ENCODE assay signal across 13 cellular contexts in genomic region chr2:121527009-121527682, GRCh38. TPM values are rescaled to one million over a fixed set of nuclear protein-coding genes. Genes with fewer than 3 reads are reported as not detected.
DNase-seq lines count a peak whose midpoint lies in the region; ATAC-seq and TF ChIP-seq lines count a peak whose summit lies in the region.
"Had no signal": no experiment of that assay in that cellular context is flagged by ENCODE, and none has a peak within 500 bp of the region (broad histone marks: within the 10 kb centered on the region; RNA-seq: fewer than 3 reads in every experiment).

No MANE protein-coding gene starts in this region.

- intact Hi-C loops in natural killer cell (cut with micrococcal nuclease): loop anchor here (5.0 kb wide), 1 partner anchor 40 kb away; no protein-coding TSS in a partner anchor

- TF ChIP-seq CTCF in natural killer cell (IDR thresholded peaks at IDR 0.05) (no peak), GM13976 (IDR thresholded peaks at IDR 0.05; ENCODE audit: borderline replicate concordance, control extremely low read depth, extremely low read depth, insufficient read depth, missing control alignments) (no peak)

- ATAC-seq in natural killer cell (no peak), HG03439 (IDR thresholded peaks at IDR 0.05; ENCODE audit: unreplicated experiment) (no peak)
- ATAC-seq: HCT116 had no signal

- H3K27ac Mint-ChIP-seq in activated naive CD8-positive, alpha-beta T cell treated with anti-CD3 and anti-CD28 coated beads for 36 hours: peak overlapping the region; percentile 65
- peak overlapping the region; percentile 92 to 98 for H3K27ac Mint-ChIP-seq in natural killer cell

- no peak overlapping the region for H3K4me3 Mint-ChIP-seq in activated naive CD8-positive, alpha-beta T cell treated with anti-CD3 and anti-CD28 coated beads for 36 hours
- peak overlapping the region; percentile 32 for H3K4me3 Mint-ChIP-seq in natural killer cell

- no peaks in the 10 kb centered on the region for H3K9me3 Mint-ChIP-seq in activated naive CD8-positive, alpha-beta T cell treated with anti-CD3 and anti-CD28 coated beads for 36 hours
- H3K9me3 Mint-ChIP-seq in natural killer cell: no peaks in the 10 kb centered on the region

- H3K27me3 Mint-ChIP-seq in activated naive CD8-positive, alpha-beta T cell treated with anti-CD3 and anti-CD28 coated beads for 36 hours: no peaks in the 10 kb centered on the region
- H3K27me3 Mint-ChIP-seq in natural killer cell (ENCODE audit: low read depth in 2 of 2): no peaks in the 10 kb centered on the region
- H3K27me3 Mint-ChIP-seq: IgD-negative memory B cell had no signal

- peaks cover 21% of the 10 kb centered on the region for H3K36me3 Mint-ChIP-seq in activated naive CD8-positive, alpha-beta T cell treated with anti-CD3 and anti-CD28 coated beads for 36 hours
- no peaks in the 10 kb centered on the region for H3K36me3 Mint-ChIP-seq in natural killer cell
- H3K36me3 Mint-ChIP-seq: IgD-negative memory B cell had no signal

- DNase-seq in activated T-cell treated with anti-CD3 and anti-CD28 coated beads for 24 hours (ENCODE audit: low read depth): peak; percentile 39
- DNase-seq in activated T-cell treated with anti-CD3 and anti-CD28 coated beads, Interleukin-2, amount 50 U/mL, for 1 hour: no peak
- DNase-seq in activated naive CD8-positive, alpha-beta T cell treated with anti-CD3 and anti-CD28 coated beads for 36 hours: peak; percentile 29
- DNase-seq in natural killer cell: no peak
- peak; percentile 20 to 69 for DNase-seq in stimulated activated CD8-positive, alpha-beta memory T cell treated with anti-CD3 and anti-CD28 coated beads, Interleukin-7, amount 100 ng/mL, for 48 hours (ENCODE audit: extremely low read depth in 1 of 2, low read depth in 1 of 2)
- DNase-seq in LoVo (ENCODE audit: low spot score): no peak
- no peak for DNase-seq in GM13976 (ENCODE audit: low spot score)
- DNase-seq: NCI-H1694 treated with DMSO at 0.1 percent for 48 hours had no signal

- in situ Hi-C loops in GM13976 (cut with MboI; ENCODE audit: low sequenced_read_pairs, unreplicated experiment): no loop called here

- peaks cover 41% of the 10 kb centered on the region for H3K4me1 Mint-ChIP-seq in activated naive CD8-positive, alpha-beta T cell treated with anti-CD3 and anti-CD28 coated beads for 36 hours
- peaks cover 33 to 46% of the 10 kb centered on the region in 2 donors for H3K4me1 Mint-ChIP-seq in natural killer cell

RNA-seq across cellular contexts. Expression of gene RNU4ATAC, which starts 3.5 kb away (rescaled TPM):
- total RNA-seq in activated naive CD8-positive, alpha-beta T cell treated with anti-CD3 and anti-CD28 coated beads for 36 hours: not detected
- not detected for total RNA-seq in natural killer cell
- total RNA-seq: ascending aorta, renal cortical epithelial cell had no signal

Comparison
In these comparisons a context has a peak if more than half of its experiments do, and no peak if none do; other contexts are left out.
1. DNase-seq: peak in activated T-cell treated with anti-CD3 and anti-CD28 coated beads for 24 hours (single experiment), activated naive CD8-positive, alpha-beta T cell treated with anti-CD3 and anti-CD28 coated beads for 36 hours (single experiment) and stimulated activated CD8-positive, alpha-beta memory T cell treated with anti-CD3 and anti-CD28 coated beads, Interleukin-7, amount 100 ng/mL, for 48 hours (2 of 2); none in activated T-cell treated with anti-CD3 and anti-CD28 coated beads, Interleukin-2, amount 50 U/mL, for 1 hour (single experiment), natural killer cell (single experiment), LoVo (single experiment) and GM13976 (single experiment).